In the genomic region with DNA sequence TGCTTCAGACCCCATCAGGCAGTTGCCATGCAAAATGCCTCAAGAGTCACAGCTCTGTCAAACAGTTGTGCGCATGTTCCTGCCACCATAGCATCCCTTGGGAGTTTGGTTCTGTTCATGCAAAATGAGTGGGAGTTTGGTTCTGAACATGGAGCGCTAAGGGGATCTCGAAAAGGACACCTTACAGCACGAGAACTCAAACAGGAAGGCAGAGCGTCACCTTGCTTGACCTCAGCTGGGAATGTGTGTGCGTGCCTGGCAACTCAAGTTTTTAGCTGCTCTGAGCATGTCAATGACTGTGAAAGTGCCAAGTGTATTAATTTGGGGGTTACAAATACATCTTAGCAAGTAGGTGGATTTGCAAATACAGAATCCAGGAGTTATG, we compare ENCODE assay signal across 13 cellular contexts.
"Had no signal": no experiment of that assay in that cellular context is flagged by ENCODE, and none has a peak within 500 bp of the region (broad histone marks: within the 10 kb centered on the region; RNA-seq: fewer than 3 reads in every experiment).

No MANE protein-coding gene starts in this region.

- H3K9me3 ChIP-seq: body of pancreas, thyroid gland, vagina had no signal

- H3K9me3 Mint-ChIP-seq: activated naive CD4-positive, alpha-beta T cell treated with anti-CD3 and anti-CD28 coated beads, Interleukin-2, amount 50 U/mL, for 24 hours had no signal

- H3K27ac ChIP-seq: vagina had no signal

- H3K27ac Mint-ChIP-seq: activated naive CD4-positive, alpha-beta T cell treated with anti-CD3 and anti-CD28 coated beads, Interleukin-2, amount 50 U/mL, for 24 hours; nephron progenitor cell had no signal

- H3K36me3 Mint-ChIP-seq: activated naive CD4-positive, alpha-beta T cell treated with anti-CD3 and anti-CD28 coated beads, Interleukin-2, amount 50 U/mL, for 24 hours had no signal

- H3K4me3 ChIP-seq: body of pancreas, thyroid gland, vagina had no signal

- H3K36me3 ChIP-seq: thyroid gland, vagina had no signal

- DNase-seq: activated CD4-positive, alpha-beta T cell treated with anti-CD3 and anti-CD28 coated beads, Interleukin-2, amount 50 U/mL, for 1 hour; activated effector memory CD4-positive, alpha-beta T cell treated with Interleukin-2 at 50 U/mL for 16 hours; activated T-cell treated with anti-CD3 and anti-CD28 coated beads for 4 hours; body of pancreas; cerebellar nuclear complex; left colon; nephron progenitor cell; stimulated activated CD4-positive, alpha-beta T cell treated with anti-CD3 and anti-CD28 coated beads, Interleukin-15, amount 100 ng/mL, for 24 hours; stimulated activated CD4-positive, alpha-beta T cell treated with anti-CD3 and anti-CD28 coated beads, Interleukin-4, amount 100 ng/mL, for 24 hours; T-helper 2 cell; thyroid gland had no signal

- H3K27me3 ChIP-seq: body of pancreas, thyroid gland, vagina had no signal

- H3K4me3 Mint-ChIP-seq: activated naive CD4-positive, alpha-beta T cell treated with anti-CD3 and anti-CD28 coated beads, Interleukin-2, amount 50 U/mL, for 24 hours; nephron progenitor cell had no signal
